Comparison of ENCODE assay signal across 9 cellular contexts in genomic region chr12:52278931-52279682, GRCh38. TPM values are rescaled to one million over a fixed set of nuclear protein-coding genes. Genes with fewer than 3 reads are reported as not detected.
A peak's percentile ranks its signal among the peaks of the same experiment; 100 is the strongest.
DNase-seq lines count a peak whose midpoint lies in the region; ATAC-seq and TF ChIP-seq lines count a peak whose summit lies in the region.
"Had no signal": no experiment of that assay in that cellular context is flagged by ENCODE, and none has a peak within 500 bp of the region (broad histone marks: within the 10 kb centered on the region; RNA-seq: fewer than 3 reads in every experiment).

No MANE protein-coding gene starts in this region.

- no peaks in the 10 kb centered on the region for H3F3A ChIP-seq in SU-DHL-6 (ENCODE audit: insufficient read depth)

- peak; percentile 99 for TF ChIP-seq CTCF in BJ (IDR thresholded peaks at IDR 0.05; ENCODE audit: insufficient read depth, low read depth, low read length)
- peak; percentile 89 for TF ChIP-seq CTCF in SU-DHL-6 (IDR thresholded peaks at IDR 0.05; ENCODE audit: insufficient read depth, low read length, poor library complexity, severe bottlenecking)
- TF ChIP-seq CTCF in psoas muscle (IDR thresholded peaks at IDR 0.05): peak; percentile 96

- no peak overlapping the region for H2AFZ ChIP-seq in SU-DHL-6 (ENCODE audit: low read depth, low read length, severe bottlenecking)

- H3K4me1 ChIP-seq in psoas muscle (peaks cover 7% of the 10 kb centered on the region), aorta (ENCODE audit: control insufficient read depth in 1 of 2, insufficient read depth in 2 of 2, low read length in 2 of 2) (peaks cover 5% of the 10 kb centered on the region in 2 donors)

- H3K27ac Mint-ChIP-seq in activated naive CD8-positive, alpha-beta T cell treated with anti-CD3 and anti-CD28 coated beads, Interleukin-2, amount 50 U/mL, for 24 hours: no peak overlapping the region
- H3K27ac Mint-ChIP-seq: IgD-negative memory B cell had no signal

- H3K27me3 ChIP-seq in BJ (ENCODE audit: control insufficient read depth, insufficient read depth, low read length): no peaks in the 10 kb centered on the region
- H3K27me3 ChIP-seq in SU-DHL-6 (ENCODE audit: low read length): no peaks in the 10 kb centered on the region
- H3K27me3 ChIP-seq in psoas muscle (ENCODE audit: insufficient read depth in 3 of 3, low read length in 2 of 3): peaks cover 0 to 3% (median 0%) of the 10 kb centered on the region in 3 donors
- no peaks in the 10 kb centered on the region for H3K27me3 ChIP-seq in aorta (ENCODE audit: control insufficient read depth in 1 of 2, insufficient read depth in 2 of 2, low read length in 1 of 2)

- H3K27me3 Mint-ChIP-seq in activated naive CD8-positive, alpha-beta T cell treated with anti-CD3 and anti-CD28 coated beads, Interleukin-2, amount 50 U/mL, for 24 hours: peaks cover 26% of the 10 kb centered on the region

- no peaks in the 10 kb centered on the region for H3K9me2 ChIP-seq in SU-DHL-6 (replicated peaks; ENCODE audit: insufficient read depth, low read length)

- H3K4me3 ChIP-seq in BJ (ENCODE audit: low read depth, low read length): no peak overlapping the region
- H3K4me3 ChIP-seq in SU-DHL-6 (ENCODE audit: insufficient read depth, low read length, poor library complexity, severe bottlenecking): no peak overlapping the region
- H3K4me3 ChIP-seq in psoas muscle: no peak overlapping the region
- H3K4me3 ChIP-seq in aorta (ENCODE audit: low read length in 2 of 2): no peak overlapping the region

- no peaks in the 10 kb centered on the region for H3K9me3 ChIP-seq in SU-DHL-6 (ENCODE audit: insufficient read depth, low read length)
- H3K9me3 ChIP-seq in psoas muscle: no peaks in the 10 kb centered on the region
- H3K9me3 ChIP-seq in aorta (ENCODE audit: control insufficient read depth, low read length): no peaks in the 10 kb centered on the region

- no peaks in the 10 kb centered on the region for H3K36me3 Mint-ChIP-seq in activated naive CD8-positive, alpha-beta T cell treated with anti-CD3 and anti-CD28 coated beads, Interleukin-2, amount 50 U/mL, for 24 hours (ENCODE audit: low read depth)

- H3K27ac ChIP-seq in SU-DHL-6 (ENCODE audit: low read depth, low read length) (no peak overlapping the region), psoas muscle (no peak overlapping the region), aorta (ENCODE audit: low read depth in 1 of 2, low read length in 2 of 2) (peak overlapping the region in 1 of 2 donors; percentile 93)

- H4K20me1 ChIP-seq in SU-DHL-6 (ENCODE audit: low read depth, low read length): no peaks in the 10 kb centered on the region

- POLR2A ChIA-PET in BJ (lab: Charles Lee): interaction anchor here (0.5 kb wide), 1 partner anchor 41 kb away, joined by 16 read pairs; no protein-coding TSS in a partner anchor

- no peaks in the 10 kb centered on the region for H3K79me2 ChIP-seq in SU-DHL-6 (ENCODE audit: insufficient read depth, low read length)

- no peak overlapping the region for H3K4me3 Mint-ChIP-seq in activated naive CD8-positive, alpha-beta T cell treated with anti-CD3 and anti-CD28 coated beads, Interleukin-2, amount 50 U/mL, for 24 hours

- intact Hi-C loops in left ventricle myocardium superior (cut with micrococcal nuclease): loop anchor here (5.0 kb wide), 1 partner anchor 122 kb away; no protein-coding TSS in a partner anchor
- intact Hi-C loops in psoas muscle (cut with DNase I): loop anchor here (5.0 kb wide), 2 partner anchors 57 to 67 kb away; no protein-coding TSS in a partner anchor
- intact Hi-C loops in aorta (cut with DNase I): loop anchor here (5.0 kb wide), 2 partner anchors 47 to 52 kb away; partner anchors contain the start of gene KRT7 (in 1 of the 2)

- ATAC-seq in GM19328 (IDR thresholded peaks at IDR 0.05; ENCODE audit: unreplicated experiment) (peak; percentile 90), left ventricle myocardium superior (peak; percentile 95), psoas muscle (peak; percentile 89 to 99 (median 94)), aorta (ENCODE audit: low FRiP score) (peak; percentile 92)
- ATAC-seq in activated naive CD8-positive, alpha-beta T cell treated with anti-CD3 and anti-CD28 coated beads, Interleukin-2, amount 50 U/mL, for 24 hours: peak; percentile 96

- no peak overlapping the region for H3K4me2 ChIP-seq in SU-DHL-6 (ENCODE audit: low read depth, low read length, poor library complexity, severe bottlenecking)

- no peak overlapping the region for H3K9ac ChIP-seq in SU-DHL-6 (ENCODE audit: low read length)

- DNase-seq in BJ (ENCODE audit: low read depth): no peak
- peak; percentile 93 for DNase-seq in LoVo (ENCODE audit: low spot score)
- DNase-seq in activated naive CD8-positive, alpha-beta T cell treated with anti-CD3 and anti-CD28 coated beads, Interleukin-2, amount 50 U/mL, for 24 hours: peak; percentile 83
- peak; percentile 88 for DNase-seq in left ventricle myocardium superior
- peak; percentile 76 to 86 for DNase-seq in psoas muscle
- DNase-seq in aorta: peak; percentile 84 to 95

- CTCF ChIA-PET in BJ (lab: Yijun Ruan, JAX): interaction anchor here (0.5 to 5.3 kb wide), 47 partner anchors 12 to 601 kb away, joined by 3 to 86 read pairs (median 5); partner anchors contain the start of genes KRT7 and KRT80

- 23 to 25% (median 24%) methylated on average over 27 to 28 of the region's 28 CpGs for WGBS in psoas muscle, 3 donors
- 24 to 26% methylated on average over 25 to 28 of the region's 28 CpGs for WGBS in aorta, 2 donors

- H3K36me3 ChIP-seq in BJ (ENCODE audit: control insufficient read depth, insufficient read depth, low read length) (no peaks in the 10 kb centered on the region), SU-DHL-6 (ENCODE audit: low read length) (no peaks in the 10 kb centered on the region), psoas muscle (ENCODE audit: insufficient read depth in 1 of 2, low read depth in 1 of 2) (no peaks in the 10 kb centered on the region), aorta (ENCODE audit: control insufficient read depth in 1 of 2, insufficient read depth in 2 of 2, low read length in 1 of 2) (no peaks in the 10 kb centered on the region)

- no peaks in the 10 kb centered on the region for H3K4me1 Mint-ChIP-seq in activated naive CD8-positive, alpha-beta T cell treated with anti-CD3 and anti-CD28 coated beads, Interleukin-2, amount 50 U/mL, for 24 hours

- H3K9me3 Mint-ChIP-seq in activated naive CD8-positive, alpha-beta T cell treated with anti-CD3 and anti-CD28 coated beads, Interleukin-2, amount 50 U/mL, for 24 hours: no peaks in the 10 kb centered on the region
- H3K9me3 Mint-ChIP-seq: IgD-negative memory B cell had no signal

RNA-seq across cellular contexts. Expression of gene KRT86, which starts 4.7 kb away (rescaled TPM):
- polyA plus RNA-seq in BJ (2011; rRNA removed) (1.5 and 2.5 TPM in 2 replicates), psoas muscle (under 1 TPM in 2 of 3 donors, not detected in 1; 0.01 to 0.05 TPM), aorta (1 to 10 TPM; 2.1 to 3.2 TPM)
- 0.41 and 1.1 TPM in 2 replicates for polyA minus RNA-seq in BJ (2011; rRNA and poly(A)+ RNA removed)
- total RNA-seq in left ventricle myocardium superior (not detected), psoas muscle (under 1 TPM in 1 of 4 donors, not detected in 3; 0.77 TPM), aorta (under 1 TPM; 0.39 to 0.45 TPM)
- polyA plus RNA-seq: IgD-negative memory B cell had no signal

RNA-seq across cellular contexts. Expression of gene KRT81, which starts 12.2 kb away (rescaled TPM):
- polyA plus RNA-seq in BJ (2011; rRNA removed) (15.7 and 24.7 TPM in 2 replicates), psoas muscle (under 1 TPM in 2 of 3 donors, not detected in 1; 0.03 to 0.14 TPM), aorta (1 to 10 TPM in 1 of 2 donors, not detected in 1; 2.9 TPM)
- 6.8 TPM in 2 replicates for polyA minus RNA-seq in BJ (2011; rRNA and poly(A)+ RNA removed)
- total RNA-seq in left ventricle myocardium superior (not detected), psoas muscle (not detected), aorta (under 1 TPM in 1 of 2 donors, not detected in 1; 0.45 TPM)
- polyA plus RNA-seq: IgD-negative memory B cell had no signal

RNA-seq across cellular contexts. Expression of gene KRT83, which starts 42.1 kb away (rescaled TPM):
- polyA plus RNA-seq in BJ (2011; rRNA removed): 0.07 and 0.10 TPM in 2 replicates
- polyA minus RNA-seq in BJ (2011; rRNA and poly(A)+ RNA removed): not detected in 2 replicates
- total RNA-seq in left ventricle myocardium superior: not detected
- total RNA-seq in psoas muscle: not detected
- not detected for polyA plus RNA-seq in psoas muscle
- not detected for total RNA-seq in aorta
- not detected for polyA plus RNA-seq in aorta
- polyA plus RNA-seq: IgD-negative memory B cell had no signal

RNA-seq across cellular contexts. Expression of gene KRT7, which starts 46.1 kb away (rescaled TPM):
- polyA plus RNA-seq in BJ (2011; rRNA removed) (238 and 659 TPM in 2 replicates), psoas muscle (1 to 10 TPM in 2 of 3 donors, under 1 TPM in 1; 0.56 to 2.2 (median 1.6) TPM), aorta (100 to 1,000 TPM in 1 of 2 donors, 10 to 100 TPM in 1; 82.6 to 110 TPM)
- polyA minus RNA-seq in BJ (2011; rRNA and poly(A)+ RNA removed): 253 and 288 TPM in 2 replicates
- total RNA-seq in left ventricle myocardium superior (0.69 TPM), psoas muscle (1 to 10 TPM in 3 of 4 donors, under 1 TPM in 1; 0.39 to 3.9 (median 1.9) TPM), aorta (10 to 100 TPM in 1 of 2 donors, 1 to 10 TPM in 1; 8.7 to 17.3 TPM)
- polyA plus RNA-seq: IgD-negative memory B cell had no signal
